In the genomic region with DNA sequence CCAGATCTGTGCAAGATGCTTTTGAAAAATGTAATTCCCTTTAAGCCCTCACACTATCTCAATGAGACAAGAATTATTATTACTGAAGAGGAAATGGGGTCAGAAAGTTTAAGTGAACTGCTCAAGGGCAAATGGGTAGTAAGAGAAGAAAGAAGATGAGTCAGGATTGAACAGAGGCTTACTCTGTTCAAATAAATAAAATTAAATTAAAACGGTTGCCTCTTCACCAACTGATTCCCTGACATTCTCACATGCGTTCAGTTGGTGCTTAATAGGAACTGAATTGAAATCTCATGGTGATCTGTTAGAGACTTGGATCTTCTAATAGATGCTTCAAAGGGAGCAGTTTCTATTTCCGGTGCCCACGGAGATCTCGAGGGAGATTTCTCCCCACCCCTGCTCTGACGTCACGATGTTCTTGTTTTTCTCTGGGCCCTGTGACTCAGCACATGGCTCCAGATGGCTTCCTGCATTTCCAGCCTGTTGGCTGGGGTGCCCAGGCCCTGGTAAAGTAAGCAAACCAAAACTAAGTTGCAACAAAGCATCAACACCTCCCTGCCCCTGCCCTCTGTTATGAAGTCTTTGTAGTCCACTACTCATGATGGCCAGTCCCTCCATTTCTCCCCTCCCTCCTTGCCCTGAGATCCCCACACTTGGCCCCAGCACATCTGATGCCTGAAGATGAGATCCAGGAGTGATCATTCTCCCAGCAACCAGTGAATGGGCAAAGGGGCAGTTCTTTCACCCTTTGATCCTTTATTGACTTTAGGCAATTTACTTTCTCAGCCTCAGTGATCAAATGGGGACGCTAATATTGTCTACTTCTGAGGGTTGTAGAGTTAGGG, we compare ENCODE assay signal across 8 cellular contexts.
DNase-seq lines count a peak whose midpoint lies in the region; ATAC-seq and TF ChIP-seq lines count a peak whose summit lies in the region.

No MANE protein-coding gene starts in this region.

- no peaks in the 10 kb centered on the region for H3K9me3 Mint-ChIP-seq in central memory CD8-positive, alpha-beta T cell

- H3K4me1 Mint-ChIP-seq in central memory CD8-positive, alpha-beta T cell, result peaks cover 26% of the 10 kb centered on the region

- peak overlapping the region; percentile 52 for H3K27ac Mint-ChIP-seq in central memory CD8-positive, alpha-beta T cell (ENCODE audit: low read depth)

- no peaks in the 10 kb centered on the region for H3K36me3 Mint-ChIP-seq in central memory CD8-positive, alpha-beta T cell (ENCODE audit: insufficient read depth)

- peak; percentile 90 for DNase-seq in AG10803 (ENCODE audit: low read depth)
- DNase-seq in KG1 (lab: John Stamatoyannopoulos, UW), result peak; percentile 55
- DNase-seq in activated CD4-positive, alpha-beta T cell treated with anti-CD3 and anti-CD28 coated beads for 24 hours (ENCODE audit: low read depth in 2 of 2), result peak; percentile 34 to 37
- peak; percentile 30 to 62 for DNase-seq in central memory CD8-positive, alpha-beta T cell (ENCODE audit: low spot score in 2 of 2)
- peak; percentile 67 for DNase-seq in left lobe of liver (ENCODE audit: low spot score)
- DNase-seq in stimulated activated CD4-positive, alpha-beta T cell treated with anti-CD3 and anti-CD28 coated beads, Interleukin-2, amount 100 ng/mL, for 48 hours, result peak; percentile 28 to 33

- TF ChIP-seq CTCF in AG10803 (conservative IDR thresholded peaks at IDR 0.05; ENCODE audit: low read length), result no peak

- peaks cover 8% of the 10 kb centered on the region for H3K27me3 Mint-ChIP-seq in central memory CD8-positive, alpha-beta T cell

- peak overlapping the region; percentile 0 for H3K4me3 Mint-ChIP-seq in central memory CD8-positive, alpha-beta T cell

- peak; percentile 74 for ATAC-seq in central memory CD8-positive, alpha-beta T cell (replicated peaks; ENCODE audit: extremely low read depth, poor library complexity, severe bottlenecking)
- peak; percentile 55 for ATAC-seq in left lobe of liver
- ATAC-seq in HG03045 (IDR thresholded peaks at IDR 0.05; ENCODE audit: unreplicated experiment), result no peak
- no peak for ATAC-seq in GM21576 (IDR thresholded peaks at IDR 0.05; ENCODE audit: unreplicated experiment)

- H3K4me3 ChIP-seq in AG10803 (ENCODE audit: low read length), result no peak overlapping the region; the same call in 1 of the 2 replicates

Comparison
In these comparisons a context has a peak if more than half of its experiments do, and no peak if none do; other contexts are left out.
1. DNase-seq: peak in every context shown above with its lines; median percentile 90 in AG10803; 67 in left lobe of liver; 55 in KG1; 46 in central memory CD8-positive, alpha-beta T cell; 36 in activated CD4-positive, alpha-beta T cell treated with anti-CD3 and anti-CD28 coated beads for 24 hours; 30 in stimulated activated CD4-positive, alpha-beta T cell treated with anti-CD3 and anti-CD28 coated beads, Interleukin-2, amount 100 ng/mL, for 48 hours.
2. ATAC-seq: peak in central memory CD8-positive, alpha-beta T cell (single experiment) and left lobe of liver (single experiment); none in HG03045 (single experiment) and GM21576 (single experiment).